21 cellular contexts compared by ENCODE assay signal in genomic region chr11:71304491-71304890, GRCh38. TPM values are rescaled to one million over a fixed set of nuclear protein-coding genes. Genes with fewer than 3 reads are reported as not detected.
DNase-seq lines count a peak whose midpoint lies in the region; ATAC-seq, FAIRE-seq and TF ChIP-seq lines count a peak whose summit lies in the region.
"Had no signal": no experiment of that assay in that cellular context is flagged by ENCODE, and none has a peak within 500 bp of the region (broad histone marks: within the 10 kb centered on the region; RNA-seq: fewer than 3 reads in every experiment).

No MANE protein-coding gene starts in this region.

- CTCF ChIA-PET in HepG2 (lab: Yijun Ruan, JAX; ENCODE audit: low intra/inter-chr PET ratio, low total read pairs): no interaction called here
- CTCF ChIA-PET in WTC11 (lab: Charles Lee): no interaction called here

- no peaks in the 10 kb centered on the region for H3K36me3 Mint-ChIP-seq in WTC11

- no peak overlapping the region for H2AFZ ChIP-seq in HepG2 (ENCODE audit: low read length)

- DNase-seq in right lobe of liver: peak in 2 of 3 donors; percentile 14 to 15
- no peak for DNase-seq in HepG2 (ENCODE audit: low spot score)
- DNase-seq in ecto neural progenitor cell (ENCODE audit: low spot score): peak; percentile 11
- peak; percentile 5 for DNase-seq in sigmoid colon
- DNase-seq in vagina (ENCODE audit: extremely low spot score in 2 of 2): peak; percentile 13 to 64
- no peak for DNase-seq in SHP77 (lab: John Stamatoyannopoulos, UW)
- DNase-seq in WTC11 (ENCODE audit: low spot score): no peak
- DNase-seq: BE2C, EL, GF-D8, NCI-H1417, NCI-H1694 treated with DMSO at 0.1 percent for 48 hours, NCI-H2081 treated with DMSO at 0.1 percent for 48 hours, NCI-H2171 treated with DMSO at 0.1 percent for 48 hours, NCI-H526, SHP77 treated with DMSO at 0.1 percent for 48 hours had no signal

- H3K4me3 ChIP-seq in right lobe of liver (no peak overlapping the region), HepG2 (replicated peaks in 1 of 3; ENCODE audit: insufficient read depth in 1 of 3, low read depth in 2 of 3, low read length in 3 of 3) (no peak overlapping the region), sigmoid colon (no peak overlapping the region), vagina (no peak overlapping the region)

- BruUV-seq in HepG2 (replicated peaks; lab: Mats Ljungman, UMichigan): no TSS peak

- H3K27ac ChIP-seq in right lobe of liver (no peak overlapping the region), HepG2 (ENCODE audit: extremely low read length, insufficient read depth, low read length) (no peak overlapping the region), sigmoid colon (no peak overlapping the region), vagina (no peak overlapping the region)

- H4K20me1 ChIP-seq in HepG2 (ENCODE audit: insufficient read depth, low read length): no peaks in the 10 kb centered on the region

- no peak for ATAC-seq in right lobe of liver
- no peak for ATAC-seq in HepG2
- ATAC-seq in HG02571 (IDR thresholded peaks at IDR 0.05; ENCODE audit: unreplicated experiment): no peak
- ATAC-seq in WTC11: no peak

- H3K79me2 ChIP-seq in HepG2 (ENCODE audit: insufficient read depth, low read length): no peaks in the 10 kb centered on the region

- no peak overlapping the region for H3K4me2 ChIP-seq in HepG2 (ENCODE audit: low read depth, low read length)

- TF ChIP-seq CTCF in right lobe of liver (IDR thresholded peaks at IDR 0.05) (no peak), HepG2 (CRISPR knock-in tag; IDR thresholded peaks at IDR 0.05) (no peak), sigmoid colon (IDR thresholded peaks at IDR 0.05) (no peak), vagina (IDR thresholded peaks at IDR 0.05) (no peak), WTC11 (IDR thresholded peaks at IDR 0.05) (no peak)

- H3K9ac ChIP-seq in HepG2 (ENCODE audit: insufficient read depth, low read depth, low read length): no peak overlapping the region

- peaks cover 5% of the 10 kb centered on the region for H3K9me3 Mint-ChIP-seq in WTC11
- H3K9me3 Mint-ChIP-seq: IgD-negative memory B cell had no signal

- peaks cover 4% of the 10 kb centered on the region; the same call in 1 of the 2 replicates for H3K4me1 Mint-ChIP-seq in WTC11
- H3K4me1 Mint-ChIP-seq: IgD-negative memory B cell had no signal

- H3K4me3 Mint-ChIP-seq in WTC11: no peak overlapping the region
- H3K4me3 Mint-ChIP-seq: IgD-negative memory B cell had no signal

- H3K9me3 ChIP-seq in right lobe of liver: no peaks in the 10 kb centered on the region
- H3K9me3 ChIP-seq in HepG2 (ENCODE audit: low read length): no peaks in the 10 kb centered on the region
- no peaks in the 10 kb centered on the region for H3K9me3 ChIP-seq in sigmoid colon
- no peaks in the 10 kb centered on the region for H3K9me3 ChIP-seq in vagina
- H3K9me3 ChIP-seq: BE2C had no signal

- no peaks in the 10 kb centered on the region for H3K36me3 ChIP-seq in right lobe of liver
- no peaks in the 10 kb centered on the region for H3K36me3 ChIP-seq in HepG2 (replicated peaks in 1 of 2; ENCODE audit: control insufficient read depth in 1 of 2, insufficient read depth in 2 of 2, low read length in 2 of 2)
- H3K36me3 ChIP-seq in sigmoid colon: no peaks in the 10 kb centered on the region
- H3K36me3 ChIP-seq in vagina: no peaks in the 10 kb centered on the region
- H3K36me3 ChIP-seq: BE2C had no signal

- 92% methylated on average over 2 of the region's 3 CpGs for WGBS in right lobe of liver (ENCODE audit: insufficient coverage, low coverage, low lambda C conversion rate, missing lambda C conversion rate)
- 63% methylated on average over 3 of the region's 3 CpGs for WGBS in HepG2 (ENCODE audit: low lambda C conversion rate)
- WGBS in sigmoid colon, 2 donors: 92 to 93% methylated on average over 3 of the region's 3 CpGs

- no peak overlapping the region for H3K27ac Mint-ChIP-seq in WTC11
- H3K27ac Mint-ChIP-seq: IgD-negative memory B cell had no signal

- peaks cover 0 to 17% (median 5%) of the 10 kb centered on the region in 4 donors for H3K4me1 ChIP-seq in right lobe of liver
- H3K4me1 ChIP-seq in HepG2 (ENCODE audit: insufficient read depth, low read length): peaks cover 69% of the 10 kb centered on the region
- H3K4me1 ChIP-seq in sigmoid colon: peaks cover 0 to 3% (median 1%) of the 10 kb centered on the region in 4 donors
- H3K4me1 ChIP-seq in vagina: peaks cover 9% of the 10 kb centered on the region
- H3K4me1 ChIP-seq: BE2C had no signal

- FAIRE-seq in HepG2 (lab: Jason Lieb, UNC): no peak
- FAIRE-seq: D721Med, H1 had no signal

- POLR2A ChIA-PET in HepG2 (lab: Yijun Ruan, JAX) (no interaction called here), WTC11 (lab: Charles Lee) (no interaction called here)

- no peak for TF ChIP-seq POLR2A in right lobe of liver (IDR thresholded peaks at IDR 0.05)
- no peak for TF ChIP-seq POLR2A in HepG2 (IDR thresholded peaks at IDR 0.05; ENCODE audit: insufficient read depth in 1 of 2, low read depth in 2 of 2, low read length in 2 of 2)
- no peak for TF ChIP-seq POLR2A in sigmoid colon (IDR thresholded peaks at IDR 0.05)
- no peak for TF ChIP-seq POLR2A in vagina (IDR thresholded peaks at IDR 0.05)

- intact Hi-C loops in right lobe of liver (cut with DNase I): no loop called here
- intact Hi-C loops in HepG2 (cut with micrococcal nuclease; ENCODE audit: unreplicated experiment): no loop called here
- intact Hi-C loops in sigmoid colon (cut with DNase I): no loop called here
- intact Hi-C loops in vagina (cut with DNase I): no loop called here

- no peak for TF ChIP-seq RAD21 in HepG2 (CRISPR knock-in tag; IDR thresholded peaks at IDR 0.05)

- in situ Hi-C loops in HepG2 (cut with HindIII; ENCODE audit: extremely low pct_ligation_motif_present, low pct_unique_long_range_greater_than_20kb): no loop called here

- no peak for TF ChIP-seq EP300 in HepG2 (IDR thresholded peaks at IDR 0.05; ENCODE audit: low read depth in 2 of 2, low read length in 2 of 2)
- no peak for TF ChIP-seq EP300 in HepG2 (CRISPR knock-in tag; IDR thresholded peaks at IDR 0.05; ENCODE audit: borderline replicate concordance)
- TF ChIP-seq EP300 in sigmoid colon (IDR thresholded peaks at IDR 0.05): no peak

- peaks cover 15% of the 10 kb centered on the region; the same call in 1 of the 2 replicates for H3K27me3 Mint-ChIP-seq in WTC11 (ENCODE audit: low read depth)

- H3K27me3 ChIP-seq in right lobe of liver (no peaks in the 10 kb centered on the region), HepG2 (ENCODE audit: control insufficient read depth in 1 of 2, insufficient read depth in 2 of 2, low read length in 2 of 2) (peaks cover 2 to 34% of the 10 kb centered on the region in 2 experiments; a peak in 4 of 5 replicates), sigmoid colon (no peaks in the 10 kb centered on the region), vagina (no peaks in the 10 kb centered on the region)

TF ChIP-seq in HepG2, 621 proteins besides CTCF, POLR2A, EP300 and RAD21 (continues in another document):
- TF ChIP-seq HDAC2 (CRISPR knock-in tag; IDR thresholded peaks at IDR 0.05) (no peak), ZNF777 (CRISPR knock-in tag; IDR thresholded peaks at IDR 0.05) (no peak), KLF11 (CRISPR knock-in tag; IDR thresholded peaks at IDR 0.05) (no peak), RBM22 (optimal IDR thresholded peaks at IDR 0.05; ENCODE audit: low read length) (no peak)

TF ChIP-seq in WTC11, 78 proteins besides CTCF, POLR2A, EP300 and RAD21 (continues in another document):
- TF ChIP-seq SOX15 (CRISPR knock-in tag; IDR thresholded peaks at IDR 0.05) (no peak), TEAD1 (CRISPR knock-in tag; IDR thresholded peaks at IDR 0.05) (no peak), FOXP4 (CRISPR knock-in tag; IDR thresholded peaks at IDR 0.05) (no peak)

RNA-seq across cellular contexts. Expression of gene SHANK2, which starts 52.1 kb away (rescaled TPM):
- total RNA-seq in right lobe of liver (10 to 100 TPM; 21.9 to 50.3 (median 30.9) TPM), HepG2 (2016; rRNA removed; fragmentation: Illumina TruSeq; extraction: Trizol) (10.2 and 10.5 TPM in 2 replicates), sigmoid colon (10 to 100 TPM in 3 of 4 donors, 1 to 10 TPM in 1; 8.0 to 43.8 (median 16.8) TPM), vagina (11.0 TPM), WTC11 (2021) (57.5 to 69.3 TPM (median 64.8 TPM) in 3 replicates)
- 21.4 and 22.4 TPM in 2 replicates for total RNA-seq in HepG2 (2016; cell fraction: cytosol; rRNA removed; fragmentation: Illumina TruSeq; extraction: Trizol; ENCODE audit: low read depth)
- 10.1 and 10.2 TPM in 2 replicates for total RNA-seq in HepG2 (2016; cell fraction: insoluble cytoplasmic fraction; rRNA removed; fragmentation: Illumina TruSeq; extraction: Trizol)
- total RNA-seq in HepG2 (2016; cell fraction: membrane; rRNA removed; fragmentation: Illumina TruSeq; extraction: Trizol): 14.0 and 14.5 TPM in 2 replicates
- total RNA-seq in HepG2 (2016; cell fraction: nucleus; rRNA removed; fragmentation: Illumina TruSeq; extraction: Trizol): 30.8 and 38.1 TPM in 2 replicates
- polyA plus RNA-seq in HepG2 (2011; rRNA removed) (13.0 and 16.0 TPM in 2 replicates), sigmoid colon (1 to 10 TPM; 3.5 to 4.4 (median 3.6) TPM)
- 8.0 and 9.2 TPM in 2 replicates for polyA plus RNA-seq in HepG2 (2011; cell fraction: cytosol; rRNA removed)
- polyA plus RNA-seq in HepG2 (2011; cell fraction: nucleus; rRNA removed): 60.2 and 68.0 TPM in 2 replicates
- polyA plus RNA-seq in HepG2 (2012): 11.6 and 14.7 TPM in 2 replicates
- 1.2 and 1.3 TPM in 2 replicates for polyA plus RNA-seq in HepG2 (2016; cell fraction: cytosol; fragmentation: Illumina TruSeq; extraction: Trizol; ENCODE audit: low read depth)
- 5.5 and 10.0 TPM in 2 replicates for polyA plus RNA-seq in HepG2 (2016; cell fraction: insoluble cytoplasmic fraction; fragmentation: Illumina TruSeq; extraction: Trizol; ENCODE audit: low read depth)
- polyA plus RNA-seq in HepG2 (2016; cell fraction: membrane; fragmentation: Illumina TruSeq; extraction: Trizol; ENCODE audit: low read depth): 2.4 and 3.2 TPM in 2 replicates
- 26.0 and 26.8 TPM in 2 replicates for polyA plus RNA-seq in HepG2 (2016; cell fraction: nucleus; fragmentation: Illumina TruSeq; extraction: Trizol; ENCODE audit: insufficient read depth, low read depth)
- 0.21 and 90.9 TPM in 2 replicates for polyA minus RNA-seq in HepG2 (2011; rRNA and poly(A)+ RNA removed; ENCODE audit: low replicate concordance)
- 22.8 and 29.4 TPM in 2 replicates for polyA minus RNA-seq in HepG2 (2011; cell fraction: cytosol; rRNA and poly(A)+ RNA removed)
- 98.9 and 104 TPM in 2 replicates for polyA minus RNA-seq in HepG2 (2011; cell fraction: nucleus; rRNA and poly(A)+ RNA removed)
- total RNA-seq: OCI-LY7 had no signal
- polyA plus RNA-seq: IgD-negative memory B cell had no signal

Comparison
In these comparisons a context has a peak if more than half of its experiments do, and no peak if none do; other contexts are left out.
1. DNase-seq: peak in right lobe of liver (2 of 3), ecto neural progenitor cell (single experiment), sigmoid colon (single experiment) and vagina (2 of 2); none in HepG2 (single experiment), SHP77 (0 of 2) and WTC11 (single experiment).